Comparison of ENCODE assay signal across 14 cellular contexts in the genomic region with DNA sequence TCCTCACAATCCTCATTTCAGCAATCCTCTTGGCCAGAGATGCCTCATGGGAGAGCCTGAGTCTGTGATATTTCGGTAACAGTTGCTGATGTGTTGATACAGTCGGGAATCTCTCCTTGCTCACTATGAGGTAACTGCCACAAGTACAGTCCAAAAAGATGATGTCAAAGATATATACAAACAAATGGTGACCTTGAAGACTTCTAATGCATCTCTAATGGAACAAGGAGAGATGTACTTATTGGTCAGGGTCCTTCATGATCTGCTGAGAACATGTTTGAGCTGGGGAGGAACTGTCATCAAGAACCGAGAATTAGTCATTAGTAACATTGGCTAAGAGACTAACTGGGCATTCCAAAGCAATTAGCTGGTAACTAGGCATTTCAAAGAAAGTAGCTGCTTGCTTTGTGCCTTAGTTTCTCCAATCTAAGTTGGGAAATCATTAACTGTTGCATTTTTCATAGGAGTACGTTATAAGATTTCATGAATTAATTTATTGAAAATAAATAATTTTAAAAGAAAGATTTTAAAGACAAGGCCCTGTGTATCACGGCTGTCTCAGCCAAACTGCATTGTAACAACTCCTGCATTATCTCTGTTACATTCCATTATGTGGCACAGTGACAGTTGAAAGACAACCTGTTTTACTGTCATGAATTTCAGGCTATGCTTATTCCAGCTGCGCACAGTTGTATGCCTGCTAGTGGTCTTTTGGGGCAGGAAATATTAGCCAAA. TPM values are rescaled to one million over a fixed set of nuclear protein-coding genes. Genes with fewer than 3 reads are reported as not detected.
A peak's percentile ranks its signal among the peaks of the same experiment; 100 is the strongest.
DNase-seq lines count a peak whose midpoint lies in the region; ATAC-seq and TF ChIP-seq lines count a peak whose summit lies in the region.
"Had no signal": no experiment of that assay in that cellular context is flagged by ENCODE, and none has a peak within 500 bp of the region (broad histone marks: within the 10 kb centered on the region; RNA-seq: fewer than 3 reads in every experiment).

No MANE protein-coding gene starts in this region.

- TF ChIP-seq EP300 in stomach (IDR thresholded peaks at IDR 0.05): no peak

- H3K4me1 ChIP-seq in GM23338 (ENCODE audit: insufficient read depth): no peaks in the 10 kb centered on the region
- peaks cover 0 to 24% (median 12%) of the 10 kb centered on the region in 4 donors for H3K4me1 ChIP-seq in stomach

- H3K79me2 ChIP-seq in GM23338 (replicated peaks; ENCODE audit: insufficient read depth): no peaks in the 10 kb centered on the region

- H3K27ac Mint-ChIP-seq in GM23338: no peak overlapping the region
- H3K27ac Mint-ChIP-seq: activated T-helper 17 cell treated with anti-CD3 and anti-CD28 coated beads, Interleukin-2, amount 50 U/mL, for 72 hours; CD8-positive, alpha-beta T cell; type B pancreatic cell had no signal

- no peaks in the 10 kb centered on the region for H3F3A ChIP-seq in GM23338 (replicated peaks; ENCODE audit: low read depth)

- no peaks in the 10 kb centered on the region for H3K9me3 ChIP-seq in stomach
- no peaks in the 10 kb centered on the region for H3K9me3 ChIP-seq in WERI-Rb-1 (ENCODE audit: severe bottlenecking)

- H3K4me2 ChIP-seq in GM23338: no peak overlapping the region
- H3K4me2 ChIP-seq: PC-9 had no signal

- 73 to 85% (median 79%) methylated on average over 6 of the region's 6 CpGs for WGBS in stomach, 5 donors

- no peak overlapping the region for H3K27ac ChIP-seq in GM23338 (ENCODE audit: low read depth)
- peak overlapping the region in 4 of 5 donors; percentile 14 to 54 (median 34) for H3K27ac ChIP-seq in stomach
- H3K27ac ChIP-seq in WERI-Rb-1: no peak overlapping the region
- H3K27ac ChIP-seq: PC-9, VCaP had no signal

- peaks cover 6% of the 10 kb centered on the region; the same call in 2 of the 3 replicates for H3K36me3 Mint-ChIP-seq in GM23338 (ENCODE audit: low read depth)
- H3K36me3 Mint-ChIP-seq: CD8-positive, alpha-beta T cell; type B pancreatic cell had no signal

- H3K4me3 ChIP-seq in GM23338 (no peak overlapping the region), cardiac fibroblast (replicated peaks in 1 of 2; ENCODE audit: low read depth in 2 of 2, low read length in 2 of 2) (no peak overlapping the region), stomach (no peak overlapping the region), WERI-Rb-1 (ENCODE audit: low read depth, low read length) (no peak overlapping the region)
- H3K4me3 ChIP-seq: PC-9 had no signal

- H3K9me2 ChIP-seq in GM23338 (ENCODE audit: insufficient read depth): no peaks in the 10 kb centered on the region

- DNase-seq in GM23338 (ENCODE audit: low spot score) (no peak), cardiac fibroblast (ENCODE audit: low read depth in 2 of 2) (peak; percentile 61 to 82), iris pigment epithelial cell (ENCODE audit: low read depth) (peak; percentile 82), stomach (no peak), HT-29 (ENCODE audit: low spot score) (no peak), NOMO-1 treated with DMSO at 0.1 percent for 48 hours (lab: John Stamatoyannopoulos, UW; ENCODE audit: unreplicated experiment) (no peak), WERI-Rb-1 (no peak), OCI-M1 (lab: John Stamatoyannopoulos, UW) (no peak)
- DNase-seq: CD8-positive, alpha-beta T cell; NCI-H2107; PC-9 had no signal

- H4K20me1 ChIP-seq in GM23338 (replicated peaks; ENCODE audit: insufficient read depth): no peaks in the 10 kb centered on the region

- H3K36me3 ChIP-seq in GM23338 (ENCODE audit: insufficient read depth): no peaks in the 10 kb centered on the region
- no peaks in the 10 kb centered on the region for H3K36me3 ChIP-seq in stomach
- H3K36me3 ChIP-seq in WERI-Rb-1: no peaks in the 10 kb centered on the region

- intact Hi-C loops in stomach (cut with DNase I; ENCODE audit: low total_unique reads): no loop called here

- no peak overlapping the region for H3K4me3 Mint-ChIP-seq in GM23338
- H3K4me3 Mint-ChIP-seq: activated T-helper 17 cell treated with anti-CD3 and anti-CD28 coated beads, Interleukin-2, amount 50 U/mL, for 72 hours; CD8-positive, alpha-beta T cell; type B pancreatic cell had no signal

- no peaks in the 10 kb centered on the region for H3K4me1 Mint-ChIP-seq in GM23338
- H3K4me1 Mint-ChIP-seq: activated T-helper 17 cell treated with anti-CD3 and anti-CD28 coated beads, Interleukin-2, amount 50 U/mL, for 72 hours had no signal

- no peak for TF ChIP-seq POLR2A in stomach (IDR thresholded peaks at IDR 0.05)

- H3K9me3 Mint-ChIP-seq in GM23338: peaks cover 13% of the 10 kb centered on the region
- H3K9me3 Mint-ChIP-seq: activated T-helper 17 cell treated with anti-CD3 and anti-CD28 coated beads, Interleukin-2, amount 50 U/mL, for 72 hours; CD8-positive, alpha-beta T cell; type B pancreatic cell had no signal

- no peaks in the 10 kb centered on the region for H3K27me3 Mint-ChIP-seq in GM23338 (ENCODE audit: insufficient read depth, low read depth, poor library complexity)
- H3K27me3 Mint-ChIP-seq: type B pancreatic cell had no signal

- TF ChIP-seq CTCF in GM23338 (conservative IDR thresholded peaks at IDR 0.05; ENCODE audit: low read depth in 2 of 2): no peak
- TF ChIP-seq CTCF in cardiac fibroblast (IDR thresholded peaks at IDR 0.05; ENCODE audit: low read depth, low read length): no peak
- no peak for TF ChIP-seq CTCF in stomach (IDR thresholded peaks at IDR 0.05)
- TF ChIP-seq CTCF in WERI-Rb-1 (IDR thresholded peaks at IDR 0.05; ENCODE audit: low read depth, low read length): no peak

- H3K27me3 ChIP-seq in GM23338 (ENCODE audit: insufficient read depth) (no peaks in the 10 kb centered on the region), stomach (no peaks in the 10 kb centered on the region), WERI-Rb-1 (ENCODE audit: insufficient read depth, low read depth, severe bottlenecking) (no peaks in the 10 kb centered on the region)

- peak overlapping the region; percentile 73; the same call in 1 of the 2 replicates for H2AFZ ChIP-seq in GM23338
- H2AFZ ChIP-seq: PC-9 had no signal

- ATAC-seq in GM23338: no peak
- ATAC-seq: activated T-helper 17 cell treated with anti-CD3 and anti-CD28 coated beads, Interleukin-2, amount 50 U/mL, for 72 hours; CD8-positive, alpha-beta T cell had no signal

TF ChIP-seq in GM23338, 12 proteins besides CTCF, POLR2A, EP300 and RAD21 (continues in another document):
- no peak for TF ChIP-seq STAT1 (IDR thresholded peaks at IDR 0.05; ENCODE audit: unreplicated experiment)
- TF ChIP-seq ZNF331 (CRISPR knock-in tag; IDR thresholded peaks at IDR 0.05; ENCODE audit: low read depth): no peak
- no peak for TF ChIP-seq NANOG (IDR thresholded peaks at IDR 0.05; ENCODE audit: borderline replicate concordance)

RNA-seq across cellular contexts. Expression of a gene that starts 56.0 kb away (rescaled TPM):
- 3.4 and 3.7 TPM in 2 replicates for total RNA-seq in GM23338 (2014; rRNA removed; shearing (Covaris generic))
- polyA plus RNA-seq in GM23338 (2016; fragmentation: Nextera tagmentation; extraction: Ambion mirVana): 4.7 and 6.4 TPM in 2 replicates
- total RNA-seq in stomach: 10 to 100 TPM in 3 of 5 donors, 1 to 10 TPM in 2; 2.6 to 29.8 (median 21.9) TPM
- 1 to 10 TPM in 1 of 3 donors, under 1 TPM in 2; 0.31 to 1.8 (median 0.37) TPM for polyA plus RNA-seq in stomach
- total RNA-seq in HT-29 (2014; rRNA removed; shearing (Covaris generic)): not detected in 2 replicates
- total RNA-seq: activated T-helper 17 cell treated with anti-CD3 and anti-CD28 coated beads, Interleukin-2, amount 50 U/mL, for 72 hours had no signal

Comparison
In these comparisons a context has a peak if more than half of its experiments do, and no peak if none do; other contexts are left out.
1. DNase-seq: peak in cardiac fibroblast (2 of 2) and iris pigment epithelial cell (single experiment); none in GM23338 (single experiment), stomach (single experiment), HT-29 (single experiment), NOMO-1 treated with DMSO at 0.1 percent for 48 hours (single experiment), WERI-Rb-1 (single experiment) and OCI-M1 (single experiment).
2. H3K27ac ChIP-seq: peak in stomach (4 of 5); none in GM23338 (single experiment) and WERI-Rb-1 (single experiment).